ENCODE assay signal across 8 cellular contexts in genomic region chr9:136944094-136944518, GRCh38. TPM values are rescaled to one million over a fixed set of nuclear protein-coding genes. Genes with fewer than 3 reads are reported as not detected.
DNase-seq lines count a peak whose midpoint lies in the region; ATAC-seq, FAIRE-seq and TF ChIP-seq lines count a peak whose summit lies in the region.

No MANE protein-coding gene starts in this region.

- H3K27ac ChIP-seq in OCI-LY7 (ENCODE audit: low read depth, low read length, poor library complexity, severe bottlenecking) (peak overlapping the region; percentile 40), mesendoderm (ENCODE audit: low read depth, low read length) (peak overlapping the region; percentile 74)

- TF ChIP-seq CTCF in HFFc6 (IDR thresholded peaks at IDR 0.05) (no peak), OCI-LY7 (conservative IDR thresholded peaks at IDR 0.05; ENCODE audit: low read length) (peak; percentile 27; the same call in 1 of the 2 replicates)

- intact Hi-C loops in OCI-LY7 (cut with micrococcal nuclease; ENCODE audit: unreplicated experiment) = loop anchor here (1.0 to 2.0 kb wide), 3 partner anchors 49 to 154 kb away; partner anchors contain the start of genes PAXX and TRAF2

- peak overlapping the region; percentile 99 for H3K23ac ChIP-seq in mesendoderm (ENCODE audit: low read length)

- peak overlapping the region; percentile 94 for H3K56ac ChIP-seq in mesendoderm (ENCODE audit: low read length)

- CTCF ChIA-PET in OCI-LY7 (lab: Charles Lee; ENCODE audit: unreplicated experiment) = interaction anchor here (0.6 to 0.7 kb wide), 2 partner anchors 91 to 154 kb away, joined by 3 read pairs; no protein-coding TSS in a partner anchor

- H3K27me3 ChIP-seq in mesendoderm (ENCODE audit: insufficient read depth, low read length, poor library complexity) = no peaks in the 10 kb centered on the region

- ATAC-seq in activated T-cell treated with anti-CD3 and anti-CD28 coated beads, Interleukin-2, amount 50 U/mL, for 4 hours = peak; percentile 59

- POLR2A ChIA-PET in OCI-LY7 (lab: Charles Lee) = no interaction called here

- no TSS peak for BruUV-seq in OCI-LY7 (replicated peaks; lab: Mats Ljungman, UMichigan)

- H3K4ac ChIP-seq in mesendoderm (ENCODE audit: low read depth, low read length) = peak overlapping the region; percentile 39

- H3K4me3 Mint-ChIP-seq in activated T-cell treated with anti-CD3 and anti-CD28 coated beads, Interleukin-2, amount 50 U/mL, for 4 hours = peak overlapping the region; percentile 80
- H3K4me3 Mint-ChIP-seq in HFFc6 = peak overlapping the region; percentile 82

- no peak for DNase-seq in activated T-cell treated with anti-CD3 and anti-CD28 coated beads, Interleukin-2, amount 50 U/mL, for 4 hours
- no peak for DNase-seq in activated T-cell treated with anti-CD3 and anti-CD28 coated beads, Interleukin-2, amount 50 U/mL, for 48 hours
- DNase-seq in HFFc6 (peak; percentile 39), OCI-LY7 (ENCODE audit: low spot score) (no peak), dermis blood vessel endothelial cell (peak; percentile 72), mesendoderm (peak; percentile 54), urothelium cell line (ENCODE audit: low spot score) (peak; percentile 69), NCI-H1105 (lab: John Stamatoyannopoulos, UW) (no peak)

- no peaks in the 10 kb centered on the region for H3K27me3 Mint-ChIP-seq in activated T-cell treated with anti-CD3 and anti-CD28 coated beads, Interleukin-2, amount 50 U/mL, for 4 hours (ENCODE audit: low read depth)
- peaks cover 2% of the 10 kb centered on the region for H3K27me3 Mint-ChIP-seq in HFFc6 (ENCODE audit: insufficient read depth)

- H3K79me2 ChIP-seq in OCI-LY7 (ENCODE audit: insufficient read depth, low read depth, low read length) (peaks cover 10% of the 10 kb centered on the region; the same call in 1 of the 2 replicates), mesendoderm (ENCODE audit: control insufficient read depth, insufficient read depth, low read length) (peaks cover 3% of the 10 kb centered on the region)

- H3K18ac ChIP-seq in mesendoderm (ENCODE audit: low read length) = peak overlapping the region; percentile 57

- H3K36me3 ChIP-seq in OCI-LY7 (ENCODE audit: insufficient read depth, low read length) (peaks cover 41% of the 10 kb centered on the region), mesendoderm (ENCODE audit: control insufficient read depth, insufficient read depth, low read length) (peaks cover 8% of the 10 kb centered on the region)

- H3K27ac Mint-ChIP-seq in HFFc6 = peak overlapping the region; percentile 73

- no CpG with 5 or more reads among the region's 55 CpGs for WGBS in mesendoderm (ENCODE audit: extremely low coverage, insufficient coverage, low lambda C conversion rate)

- no peak overlapping the region for H2AK5ac ChIP-seq in mesendoderm (ENCODE audit: low read length)

- H3K9me2 ChIP-seq in OCI-LY7 (ENCODE audit: insufficient read depth, low read length) = no peaks in the 10 kb centered on the region

- peak overlapping the region; percentile 82 for H3K4me3 ChIP-seq in OCI-LY7 (ENCODE audit: low read depth, low read length, poor library complexity, severe bottlenecking)
- H3K4me3 ChIP-seq in mesendoderm (ENCODE audit: low read length) = peak overlapping the region; percentile 47

- H3K79me1 ChIP-seq in mesendoderm (ENCODE audit: low read length) = peaks cover 2% of the 10 kb centered on the region

- H3K4me1 ChIP-seq in OCI-LY7 (ENCODE audit: insufficient read depth, low read length, poor library complexity, severe bottlenecking) (peaks cover 27% of the 10 kb centered on the region), mesendoderm (ENCODE audit: control insufficient read depth, low read depth, low read length) (no peaks in the 10 kb centered on the region)

- H3K9me3 Mint-ChIP-seq in activated T-cell treated with anti-CD3 and anti-CD28 coated beads, Interleukin-2, amount 50 U/mL, for 4 hours = no peaks in the 10 kb centered on the region
- H3K9me3 Mint-ChIP-seq in HFFc6 = no peaks in the 10 kb centered on the region

- H4K8ac ChIP-seq in mesendoderm (ENCODE audit: low read depth, low read length) = no peak overlapping the region

- FAIRE-seq in urothelium cell line (lab: Jason Lieb, UNC) = no peak

- no peak overlapping the region for H2AFZ ChIP-seq in OCI-LY7 (ENCODE audit: low read length)

- H3K4me2 ChIP-seq in OCI-LY7 (ENCODE audit: low read length) (peak overlapping the region; percentile 87), mesendoderm (ENCODE audit: low read length) (peak overlapping the region; percentile 81)

- peaks cover 12% of the 10 kb centered on the region for H3K36me3 Mint-ChIP-seq in activated T-cell treated with anti-CD3 and anti-CD28 coated beads, Interleukin-2, amount 50 U/mL, for 4 hours (ENCODE audit: insufficient read depth)
- peaks cover 4% of the 10 kb centered on the region for H3K36me3 Mint-ChIP-seq in HFFc6 (ENCODE audit: low read depth)

- H2BK120ac ChIP-seq in mesendoderm (ENCODE audit: low read depth, low read length) = peak overlapping the region; percentile 16

- H3K4me1 Mint-ChIP-seq in activated T-cell treated with anti-CD3 and anti-CD28 coated beads, Interleukin-2, amount 50 U/mL, for 4 hours (ENCODE audit: low read depth) = peaks cover 7% of the 10 kb centered on the region
- peaks cover 10% of the 10 kb centered on the region for H3K4me1 Mint-ChIP-seq in HFFc6 (ENCODE audit: low read depth)

- no peak overlapping the region for H4K5ac ChIP-seq in mesendoderm (ENCODE audit: low read length)

- no peaks in the 10 kb centered on the region for H3K9me3 ChIP-seq in OCI-LY7 (ENCODE audit: low read length)

- H2BK5ac ChIP-seq in mesendoderm (ENCODE audit: low read length) = no peak overlapping the region

- H3K9ac ChIP-seq in mesendoderm (ENCODE audit: low read length) = peak overlapping the region; percentile 94

- no peaks in the 10 kb centered on the region for H4K20me1 ChIP-seq in OCI-LY7 (ENCODE audit: insufficient read depth, low read length)

- no peak overlapping the region for H2BK15ac ChIP-seq in mesendoderm (replicated peaks; ENCODE audit: low read depth)

RNA-seq across cellular contexts. Expression of gene FBXW5, which starts 0.4 kb away (rescaled TPM):
- total RNA-seq in activated T-cell treated with anti-CD3 and anti-CD28 coated beads, Interleukin-2, amount 50 U/mL, for 4 hours = 100 to 1,000 TPM in 1 of 3 donors, 10 to 100 TPM in 2; 84.0 to 112 (median 95.3) TPM
- total RNA-seq in HFFc6 (2021; fragmentation: NEBNext Ultra II Directional; extraction: Animal tissue kit (Norgen Biotek cat#: 25700)) = 100 to 1,000 TPM in 1 of 6 experiments, 10 to 100 TPM in 5; 89.1 to 102 (median 94.4) TPM
- total RNA-seq in OCI-LY7 (2014; rRNA removed; shearing (Covaris generic)) = 78.7 and 89.6 TPM in 2 replicates
- total RNA-seq in OCI-LY7 (2022) (59.1 and 63.3 TPM in 2 replicates), dermis blood vessel endothelial cell (255 and 270 TPM in 2 replicates)
- polyA plus RNA-seq in mesendoderm (2013, experiment 1 of 2) = 25.8 TPM
- 26.2 TPM for polyA plus RNA-seq in mesendoderm (2013, experiment 2 of 2)

RNA-seq across cellular contexts. Expression of gene C8G, which starts 0.9 kb away (rescaled TPM):
- total RNA-seq in activated T-cell treated with anti-CD3 and anti-CD28 coated beads, Interleukin-2, amount 50 U/mL, for 4 hours = 1 to 10 TPM in 2 of 3 donors, under 1 TPM in 1; 0.94 to 1.4 (median 1.2) TPM
- total RNA-seq in HFFc6 (2021; fragmentation: NEBNext Ultra II Directional; extraction: Animal tissue kit (Norgen Biotek cat#: 25700)) = 1 to 10 TPM in 3 of 6 experiments, under 1 TPM in 3; 0.51 to 1.8 (median 0.97) TPM
- 0.95 and 1.0 TPM in 2 replicates for total RNA-seq in OCI-LY7 (2014; rRNA removed; shearing (Covaris generic))
- total RNA-seq in OCI-LY7 (2022) (2.1 and 2.2 TPM in 2 replicates), dermis blood vessel endothelial cell (1.7 TPM in 1 of 2 replicates, not detected in the other)
- 0.51 TPM for polyA plus RNA-seq in mesendoderm (2013, experiment 1 of 2)
- 0.31 TPM for polyA plus RNA-seq in mesendoderm (2013, experiment 2 of 2)

RNA-seq across cellular contexts. Expression of gene LCN12, which starts 8.0 kb away (rescaled TPM):
- total RNA-seq in activated T-cell treated with anti-CD3 and anti-CD28 coated beads, Interleukin-2, amount 50 U/mL, for 4 hours = 1 to 10 TPM in 1 of 3 donors, under 1 TPM in 2; 0.49 to 1.2 (median 0.58) TPM
- under 1 TPM in 2 of 6 experiments, not detected in 4; 0.14 to 0.31 TPM for total RNA-seq in HFFc6 (2021; fragmentation: NEBNext Ultra II Directional; extraction: Animal tissue kit (Norgen Biotek cat#: 25700))
- total RNA-seq in OCI-LY7 (2014; rRNA removed; shearing (Covaris generic)) = 0.95 and 6.5 TPM in 2 replicates
- total RNA-seq in OCI-LY7 (2022) (3.5 and 3.7 TPM in 2 replicates), dermis blood vessel endothelial cell (not detected in 2 replicates)
- 0.13 TPM for polyA plus RNA-seq in mesendoderm (2013, experiment 1 of 2)
- 0.10 TPM for polyA plus RNA-seq in mesendoderm (2013, experiment 2 of 2)

RNA-seq across cellular contexts. Expression of gene PTGDS, which starts 33.2 kb away (rescaled TPM):
- total RNA-seq in activated T-cell treated with anti-CD3 and anti-CD28 coated beads, Interleukin-2, amount 50 U/mL, for 4 hours = under 1 TPM in 2 of 3 donors, not detected in 1; 0.30 to 0.51 TPM
- not detected for total RNA-seq in HFFc6 (2021; fragmentation: NEBNext Ultra II Directional; extraction: Animal tissue kit (Norgen Biotek cat#: 25700))
- not detected in 2 replicates for total RNA-seq in OCI-LY7 (2014; rRNA removed; shearing (Covaris generic))
- not detected in 2 replicates for total RNA-seq in OCI-LY7 (2022)
- total RNA-seq in dermis blood vessel endothelial cell = 0.17 and 0.60 TPM in 2 replicates
- 0.15 TPM for polyA plus RNA-seq in mesendoderm (2013, experiment 1 of 2)
- 0.07 TPM for polyA plus RNA-seq in mesendoderm (2013, experiment 2 of 2)

RNA-seq across cellular contexts. Expression of gene LCNL1, which starts 38.7 kb away (rescaled TPM):
- total RNA-seq in activated T-cell treated with anti-CD3 and anti-CD28 coated beads, Interleukin-2, amount 50 U/mL, for 4 hours = not detected
- not detected for total RNA-seq in HFFc6 (2021; fragmentation: NEBNext Ultra II Directional; extraction: Animal tissue kit (Norgen Biotek cat#: 25700))
- not detected in 2 replicates for total RNA-seq in OCI-LY7 (2014; rRNA removed; shearing (Covaris generic))
- not detected in 2 replicates for total RNA-seq in OCI-LY7 (2022)
- not detected in 2 replicates for total RNA-seq in dermis blood vessel endothelial cell
- not detected for polyA plus RNA-seq in mesendoderm (2013, experiment 1 of 2)
- not detected for polyA plus RNA-seq in mesendoderm (2013, experiment 2 of 2)

Comparison
In these comparisons a context has a peak if more than half of its experiments do, and no peak if none do; other contexts are left out.
1. DNase-seq: peak in HFFc6 (single experiment), dermis blood vessel endothelial cell (single experiment), mesendoderm (single experiment) and urothelium cell line (single experiment); none in activated T-cell treated with anti-CD3 and anti-CD28 coated beads, Interleukin-2, amount 50 U/mL, for 4 hours (single experiment), activated T-cell treated with anti-CD3 and anti-CD28 coated beads, Interleukin-2, amount 50 U/mL, for 48 hours (0 of 2), OCI-LY7 (single experiment) and NCI-H1105 (single experiment).